1 cellular context compared by ENCODE assay signal in the genomic region with DNA sequence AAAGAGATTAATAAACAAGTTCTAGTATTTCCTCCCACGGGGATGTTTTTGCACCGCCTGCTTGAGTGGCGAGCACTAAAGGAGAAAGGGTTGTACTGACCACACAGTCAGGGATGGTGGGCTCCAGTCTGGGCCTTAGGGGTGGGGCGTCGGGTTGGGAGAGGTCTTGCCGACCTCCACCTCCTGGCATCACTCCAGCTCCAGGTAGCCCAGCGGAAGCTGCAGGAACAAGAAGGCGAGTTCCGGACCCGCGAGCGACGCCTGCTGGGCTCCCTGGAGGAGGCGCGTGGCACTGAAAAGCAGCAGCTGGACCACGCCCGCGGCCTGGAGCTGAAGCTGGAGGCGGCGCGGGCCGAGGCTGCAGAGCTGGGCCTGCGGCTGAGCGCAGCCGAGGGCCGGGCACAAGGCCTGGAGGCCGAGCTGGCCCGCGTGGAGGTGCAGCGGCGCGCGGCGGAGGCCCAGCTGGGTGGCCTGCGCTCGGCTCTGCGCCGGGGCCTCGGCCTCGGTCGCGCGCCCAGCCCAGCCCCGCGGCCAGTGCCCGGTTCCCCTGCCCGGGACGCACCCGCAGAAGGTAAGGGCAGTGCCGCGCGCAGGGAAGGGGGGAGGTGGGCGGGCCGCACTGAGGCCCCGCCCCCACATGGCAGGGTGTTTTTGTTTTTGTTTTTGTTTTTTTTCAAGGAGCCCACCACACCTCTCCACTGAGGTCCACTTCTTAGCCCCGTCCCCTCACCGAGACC.
TF ChIP-seq lines count a peak whose summit lies in the region.

No MANE protein-coding gene starts in this region.

TF ChIP-seq in HEK293, 187 proteins besides CTCF, POLR2A, EP300 and RAD21 (continued from another document and continues in another):
- TF ChIP-seq ZNF560 (tag by site-specific recombination; IDR thresholded peaks at IDR 0.05; ENCODE audit: borderline replicate concordance) (no peak), KLF16 (tag by site-specific recombination; IDR thresholded peaks at IDR 0.05) (peak; percentile 40), TRIM28 (IDR thresholded peaks at IDR 0.05; ENCODE audit: borderline replicate concordance, low read length) (0 out of 2 replicates have a peak, but pooled peaks have one; percentile 46), ZNF548 (tag by site-specific recombination; IDR thresholded peaks at IDR 0.05) (no peak), ZNF112 (tag by site-specific recombination; IDR thresholded peaks at IDR 0.05) (no peak), ZNF48 (tag by site-specific recombination; IDR thresholded peaks at IDR 0.05) (no peak), ZNF623 (tag by site-specific recombination; IDR thresholded peaks at IDR 0.05) (no peak; the same call in 1 of the 2 replicates), ZNF16 (tag by site-specific recombination; IDR thresholded peaks at IDR 0.05; ENCODE audit: low read depth) (no peak), ZNF624 (tag by site-specific recombination; IDR thresholded peaks at IDR 0.05) (no peak), ZBTB8A (tag by site-specific recombination; IDR thresholded peaks at IDR 0.05) (peak; percentile 89), SALL2 (tag by site-specific recombination; IDR thresholded peaks at IDR 0.05; ENCODE audit: borderline replicate concordance) (no peak), ZEB2 (tag by site-specific recombination; IDR thresholded peaks at IDR 0.05) (peak; percentile 90), ZNF473 (tag by site-specific recombination; IDR thresholded peaks at IDR 0.05) (no peak), ZNF155 (tag by site-specific recombination; IDR thresholded peaks at IDR 0.05) (no peak), ZXDB (tag by site-specific recombination; IDR thresholded peaks at IDR 0.05) (0 out of 2 replicates have a peak, but pooled peaks have one; percentile 31), ZNF184 (tag by site-specific recombination; IDR thresholded peaks at IDR 0.05) (no peak), ZNF426 (tag by site-specific recombination; IDR thresholded peaks at IDR 0.05) (no peak), GLIS1 (tag by site-specific recombination; IDR thresholded peaks at IDR 0.05) (peak; percentile 40; the same call in 1 of the 2 replicates), OVOL3 (tag by site-specific recombination; IDR thresholded peaks at IDR 0.05) (no peak), ZNF354C (tag by site-specific recombination; IDR thresholded peaks at IDR 0.05; ENCODE audit: borderline replicate concordance, low read depth) (no peak), SCRT2 (tag by site-specific recombination; IDR thresholded peaks at IDR 0.05) (no peak), ZNF549 (tag by site-specific recombination; IDR thresholded peaks at IDR 0.05) (no peak), ZNF664 (tag by site-specific recombination; IDR thresholded peaks at IDR 0.05) (no peak), BCL11A (tag by site-specific recombination; IDR thresholded peaks at IDR 0.05; ENCODE audit: low read depth) (0 out of 2 replicates have a peak, but pooled peaks have one; percentile 27), ZNF24 (tag by site-specific recombination; IDR thresholded peaks at IDR 0.05) (no peak), ZNF132 (tag by site-specific recombination; IDR thresholded peaks at IDR 0.05; ENCODE audit: borderline replicate concordance) (no peak), KLF1 (tag by site-specific recombination; IDR thresholded peaks at IDR 0.05) (peak; percentile 31), ZNF174 (tag by site-specific recombination; IDR thresholded peaks at IDR 0.05) (no peak), ZBTB20 (tag by site-specific recombination; IDR thresholded peaks at IDR 0.05) (no peak), ZNF391 (tag by site-specific recombination; IDR thresholded peaks at IDR 0.05; ENCODE audit: borderline replicate concordance, low read depth) (no peak; the same call in 1 of the 2 replicates), ZNF670 (tag by site-specific recombination; IDR thresholded peaks at IDR 0.05; ENCODE audit: low read depth) (no peak), ZNF768 (tag by site-specific recombination; IDR thresholded peaks at IDR 0.05) (no peak), ZNF629 (tag by site-specific recombination; IDR thresholded peaks at IDR 0.05) (no peak), ZBTB21 (tag by site-specific recombination; IDR thresholded peaks at IDR 0.05) (no peak)
- TF ChIP-seq, protein P1, sequence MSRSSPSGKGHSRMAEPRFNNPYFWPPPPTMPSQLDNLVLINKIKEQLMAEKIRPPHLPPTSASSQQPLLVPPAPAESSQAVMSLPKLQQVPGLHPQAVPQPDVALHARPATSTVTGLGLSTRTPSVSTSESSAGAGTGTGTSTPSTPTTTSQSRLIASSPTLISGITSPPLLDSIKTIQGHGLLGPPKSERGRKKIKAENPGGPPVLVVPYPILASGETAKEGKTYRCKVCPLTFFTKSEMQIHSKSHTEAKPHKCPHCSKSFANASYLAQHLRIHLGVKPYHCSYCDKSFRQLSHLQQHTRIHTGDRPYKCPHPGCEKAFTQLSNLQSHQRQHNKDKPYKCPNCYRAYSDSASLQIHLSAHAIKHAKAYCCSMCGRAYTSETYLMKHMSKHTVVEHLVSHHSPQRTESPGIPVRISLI (tag by site-specific recombination; IDR thresholded peaks at IDR 0.05), result no peak
- TF ChIP-seq, protein P2, sequence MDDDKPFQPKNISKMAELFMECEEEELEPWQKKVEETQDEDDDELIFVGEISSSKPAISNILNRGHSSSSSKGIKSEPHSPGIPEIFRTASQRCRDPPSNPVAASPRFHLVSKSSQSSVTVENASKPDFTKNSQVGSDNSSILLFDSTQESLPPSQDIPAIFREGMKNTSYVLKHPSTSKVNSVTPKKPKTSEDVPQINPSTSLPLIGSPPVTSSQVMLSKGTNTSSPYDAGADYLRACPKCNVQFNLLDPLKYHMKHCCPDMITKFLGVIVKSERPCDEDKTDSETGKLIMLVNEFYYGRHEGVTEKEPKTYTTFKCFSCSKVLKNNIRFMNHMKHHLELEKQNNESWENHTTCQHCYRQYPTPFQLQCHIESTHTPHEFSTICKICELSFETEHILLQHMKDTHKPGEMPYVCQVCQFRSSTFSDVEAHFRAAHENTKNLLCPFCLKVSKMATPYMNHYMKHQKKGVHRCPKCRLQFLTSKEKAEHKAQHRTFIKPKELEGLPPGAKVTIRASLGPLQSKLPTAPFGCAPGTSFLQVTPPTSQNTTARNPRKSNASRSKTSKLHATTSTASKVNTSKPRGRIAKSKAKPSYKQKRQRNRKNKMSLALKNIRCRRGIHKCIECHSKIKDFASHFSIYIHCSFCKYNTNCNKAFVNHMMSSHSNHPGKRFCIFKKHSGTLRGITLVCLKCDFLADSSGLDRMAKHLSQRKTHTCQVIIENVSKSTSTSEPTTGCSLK (tag by site-specific recombination; IDR thresholded peaks at IDR 0.05), result no peak
- TF ChIP-seq, protein P3, sequence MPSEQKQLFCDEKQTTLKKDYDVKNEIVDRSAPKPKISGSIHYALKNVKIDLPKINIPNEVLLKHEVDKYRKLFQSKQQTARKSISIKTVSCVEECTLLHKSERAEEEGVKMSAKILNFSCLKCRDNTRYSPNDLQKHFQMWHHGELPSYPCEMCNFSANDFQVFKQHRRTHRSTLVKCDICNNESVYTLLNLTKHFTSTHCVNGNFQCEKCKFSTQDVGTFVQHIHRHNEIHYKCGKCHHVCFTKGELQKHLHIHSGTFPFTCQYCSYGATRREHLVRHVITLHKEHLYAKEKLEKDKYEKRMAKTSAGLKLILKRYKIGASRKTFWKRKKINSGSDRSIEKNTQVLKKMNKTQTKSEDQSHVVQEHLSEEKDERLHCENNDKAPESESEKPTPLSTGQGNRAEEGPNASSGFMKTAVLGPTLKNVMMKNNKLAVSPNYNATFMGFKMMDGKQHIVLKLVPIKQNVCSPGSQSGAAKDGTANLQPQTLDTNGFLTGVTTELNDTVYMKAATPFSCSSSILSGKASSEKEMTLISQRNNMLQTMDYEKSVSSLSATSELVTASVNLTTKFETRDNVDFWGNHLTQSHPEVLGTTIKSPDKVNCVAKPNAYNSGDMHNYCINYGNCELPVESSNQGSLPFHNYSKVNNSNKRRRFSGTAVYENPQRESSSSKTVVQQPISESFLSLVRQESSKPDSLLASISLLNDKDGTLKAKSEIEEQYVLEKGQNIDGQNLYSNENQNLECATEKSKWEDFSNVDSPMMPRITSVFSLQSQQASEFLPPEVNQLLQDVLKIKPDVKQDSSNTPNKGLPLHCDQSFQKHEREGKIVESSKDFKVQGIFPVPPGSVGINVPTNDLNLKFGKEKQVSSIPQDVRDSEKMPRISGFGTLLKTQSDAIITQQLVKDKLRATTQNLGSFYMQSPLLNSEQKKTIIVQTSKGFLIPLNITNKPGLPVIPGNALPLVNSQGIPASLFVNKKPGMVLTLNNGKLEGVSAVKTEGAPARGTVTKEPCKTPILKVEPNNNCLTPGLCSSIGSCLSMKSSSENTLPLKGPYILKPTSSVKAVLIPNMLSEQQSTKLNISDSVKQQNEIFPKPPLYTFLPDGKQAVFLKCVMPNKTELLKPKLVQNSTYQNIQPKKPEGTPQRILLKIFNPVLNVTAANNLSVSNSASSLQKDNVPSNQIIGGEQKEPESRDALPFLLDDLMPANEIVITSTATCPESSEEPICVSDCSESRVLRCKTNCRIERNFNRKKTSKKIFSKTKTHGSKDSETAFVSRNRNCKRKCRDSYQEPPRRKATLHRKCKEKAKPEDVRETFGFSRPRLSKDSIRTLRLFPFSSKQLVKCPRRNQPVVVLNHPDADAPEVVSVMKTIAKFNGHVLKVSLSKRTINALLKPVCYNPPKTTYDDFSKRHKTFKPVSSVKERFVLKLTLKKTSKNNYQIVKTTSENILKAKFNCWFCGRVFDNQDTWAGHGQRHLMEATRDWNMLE (tag by site-specific recombination; conservative IDR thresholded peaks at IDR 0.05; ENCODE audit: low read depth), result no peak
- TF ChIP-seq, protein P4, sequence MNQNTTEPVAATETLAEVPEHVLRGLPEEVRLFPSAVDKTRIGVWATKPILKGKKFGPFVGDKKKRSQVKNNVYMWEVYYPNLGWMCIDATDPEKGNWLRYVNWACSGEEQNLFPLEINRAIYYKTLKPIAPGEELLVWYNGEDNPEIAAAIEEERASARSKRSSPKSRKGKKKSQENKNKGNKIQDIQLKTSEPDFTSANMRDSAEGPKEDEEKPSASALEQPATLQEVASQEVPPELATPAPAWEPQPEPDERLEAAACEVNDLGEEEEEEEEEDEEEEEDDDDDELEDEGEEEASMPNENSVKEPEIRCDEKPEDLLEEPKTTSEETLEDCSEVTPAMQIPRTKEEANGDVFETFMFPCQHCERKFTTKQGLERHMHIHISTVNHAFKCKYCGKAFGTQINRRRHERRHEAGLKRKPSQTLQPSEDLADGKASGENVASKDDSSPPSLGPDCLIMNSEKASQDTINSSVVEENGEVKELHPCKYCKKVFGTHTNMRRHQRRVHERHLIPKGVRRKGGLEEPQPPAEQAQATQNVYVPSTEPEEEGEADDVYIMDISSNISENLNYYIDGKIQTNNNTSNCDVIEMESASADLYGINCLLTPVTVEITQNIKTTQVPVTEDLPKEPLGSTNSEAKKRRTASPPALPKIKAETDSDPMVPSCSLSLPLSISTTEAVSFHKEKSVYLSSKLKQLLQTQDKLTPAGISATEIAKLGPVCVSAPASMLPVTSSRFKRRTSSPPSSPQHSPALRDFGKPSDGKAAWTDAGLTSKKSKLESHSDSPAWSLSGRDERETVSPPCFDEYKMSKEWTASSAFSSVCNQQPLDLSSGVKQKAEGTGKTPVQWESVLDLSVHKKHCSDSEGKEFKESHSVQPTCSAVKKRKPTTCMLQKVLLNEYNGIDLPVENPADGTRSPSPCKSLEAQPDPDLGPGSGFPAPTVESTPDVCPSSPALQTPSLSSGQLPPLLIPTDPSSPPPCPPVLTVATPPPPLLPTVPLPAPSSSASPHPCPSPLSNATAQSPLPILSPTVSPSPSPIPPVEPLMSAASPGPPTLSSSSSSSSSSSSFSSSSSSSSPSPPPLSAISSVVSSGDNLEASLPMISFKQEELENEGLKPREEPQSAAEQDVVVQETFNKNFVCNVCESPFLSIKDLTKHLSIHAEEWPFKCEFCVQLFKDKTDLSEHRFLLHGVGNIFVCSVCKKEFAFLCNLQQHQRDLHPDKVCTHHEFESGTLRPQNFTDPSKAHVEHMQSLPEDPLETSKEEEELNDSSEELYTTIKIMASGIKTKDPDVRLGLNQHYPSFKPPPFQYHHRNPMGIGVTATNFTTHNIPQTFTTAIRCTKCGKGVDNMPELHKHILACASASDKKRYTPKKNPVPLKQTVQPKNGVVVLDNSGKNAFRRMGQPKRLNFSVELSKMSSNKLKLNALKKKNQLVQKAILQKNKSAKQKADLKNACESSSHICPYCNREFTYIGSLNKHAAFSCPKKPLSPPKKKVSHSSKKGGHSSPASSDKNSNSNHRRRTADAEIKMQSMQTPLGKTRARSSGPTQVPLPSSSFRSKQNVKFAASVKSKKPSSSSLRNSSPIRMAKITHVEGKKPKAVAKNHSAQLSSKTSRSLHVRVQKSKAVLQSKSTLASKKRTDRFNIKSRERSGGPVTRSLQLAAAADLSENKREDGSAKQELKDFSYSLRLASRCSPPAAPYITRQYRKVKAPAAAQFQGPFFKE (tag by site-specific recombination; IDR thresholded peaks at IDR 0.05; ENCODE audit: borderline replicate concordance), result no peak
- TF ChIP-seq, protein P5, sequence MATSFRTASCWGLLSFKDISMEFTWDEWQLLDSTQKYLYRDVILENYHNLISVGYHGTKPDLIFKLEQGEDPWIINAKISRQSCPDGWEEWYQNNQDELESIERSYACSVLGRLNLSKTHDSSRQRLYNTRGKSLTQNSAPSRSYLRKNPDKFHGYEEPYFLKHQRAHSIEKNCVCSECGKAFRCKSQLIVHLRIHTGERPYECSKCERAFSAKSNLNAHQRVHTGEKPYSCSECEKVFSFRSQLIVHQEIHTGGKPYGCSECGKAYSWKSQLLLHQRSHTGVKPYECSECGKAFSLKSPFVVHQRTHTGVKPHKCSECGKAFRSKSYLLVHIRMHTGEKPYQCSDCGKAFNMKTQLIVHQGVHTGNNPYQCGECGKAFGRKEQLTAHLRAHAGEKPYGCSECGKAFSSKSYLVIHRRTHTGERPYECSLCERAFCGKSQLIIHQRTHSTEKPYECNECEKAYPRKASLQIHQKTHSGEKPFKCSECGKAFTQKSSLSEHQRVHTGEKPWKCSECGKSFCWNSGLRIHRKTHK (tag by site-specific recombination; IDR thresholded peaks at IDR 0.05), result no peak
- TF ChIP-seq, protein P6, sequence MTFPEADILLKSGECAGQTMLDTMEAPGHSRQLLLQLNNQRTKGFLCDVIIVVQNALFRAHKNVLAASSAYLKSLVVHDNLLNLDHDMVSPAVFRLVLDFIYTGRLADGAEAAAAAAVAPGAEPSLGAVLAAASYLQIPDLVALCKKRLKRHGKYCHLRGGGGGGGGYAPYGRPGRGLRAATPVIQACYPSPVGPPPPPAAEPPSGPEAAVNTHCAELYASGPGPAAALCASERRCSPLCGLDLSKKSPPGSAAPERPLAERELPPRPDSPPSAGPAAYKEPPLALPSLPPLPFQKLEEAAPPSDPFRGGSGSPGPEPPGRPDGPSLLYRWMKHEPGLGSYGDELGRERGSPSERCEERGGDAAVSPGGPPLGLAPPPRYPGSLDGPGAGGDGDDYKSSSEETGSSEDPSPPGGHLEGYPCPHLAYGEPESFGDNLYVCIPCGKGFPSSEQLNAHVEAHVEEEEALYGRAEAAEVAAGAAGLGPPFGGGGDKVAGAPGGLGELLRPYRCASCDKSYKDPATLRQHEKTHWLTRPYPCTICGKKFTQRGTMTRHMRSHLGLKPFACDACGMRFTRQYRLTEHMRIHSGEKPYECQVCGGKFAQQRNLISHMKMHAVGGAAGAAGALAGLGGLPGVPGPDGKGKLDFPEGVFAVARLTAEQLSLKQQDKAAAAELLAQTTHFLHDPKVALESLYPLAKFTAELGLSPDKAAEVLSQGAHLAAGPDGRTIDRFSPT (tag by site-specific recombination; IDR thresholded peaks at IDR 0.05), result 0 out of 2 replicates have a peak, but pooled peaks have one; percentile 9
